ENCODE assay signal across 18 cellular contexts in genomic region chr6:38974389-38975133, GRCh38.
DNase-seq lines count a peak whose midpoint lies in the region; ATAC-seq, FAIRE-seq and TF ChIP-seq lines count a peak whose summit lies in the region.
"Had no signal": no experiment of that assay in that cellular context is flagged by ENCODE, and none has a peak within 500 bp of the region (broad histone marks: within the 10 kb centered on the region; RNA-seq: fewer than 3 reads in every experiment).

No MANE protein-coding gene starts in this region.

- DNase-seq in DMS153 (lab: John Stamatoyannopoulos, UW) (peak; percentile 10), DMS153 treated with DMSO at 0.1 percent for 48 hours (lab: John Stamatoyannopoulos, UW; ENCODE audit: unreplicated experiment) (no peak), IMR-90 (peak; percentile 4), nephron progenitor cell (no peak), ovary (no peak), NOMO-1 treated with DMSO at 0.1 percent for 48 hours (lab: John Stamatoyannopoulos, UW; ENCODE audit: unreplicated experiment) (no peak)
- DNase-seq: activated CD8-positive, alpha-beta T cell treated with anti-CD3 and anti-CD28 coated beads, Interleukin-2, amount 10 ng/mL, durations not matched to agents 7 days and 5 days; cerebellar nuclear complex; COR-L47; H7; islet precursor cell; KBM-7; NCI-H146; stimulated activated CD4-positive, alpha-beta T cell treated with anti-CD3 and anti-CD28 coated beads, Interleukin-15, amount 100 ng/mL, for 24 hours had no signal

- dilution Hi-C loops in IMR-90 (cut with HindIII; ENCODE audit: low sequenced_read_pairs, unreplicated experiment) = no loop called here

- H2AK5ac ChIP-seq in IMR-90 (ENCODE audit: low read depth, low read length) = no peak overlapping the region

- no peak overlapping the region for H4K91ac ChIP-seq in IMR-90 (ENCODE audit: insufficient read depth, low read depth, low read length)

- TF ChIP-seq POLR2A in IMR-90 (IDR thresholded peaks at IDR 0.05; ENCODE audit: low read depth, low read length) = no peak
- no peak for TF ChIP-seq POLR2A in ovary (IDR thresholded peaks at IDR 0.05)

- H4K20me1 ChIP-seq in IMR-90 (ENCODE audit: insufficient read depth, low read length) = no peaks in the 10 kb centered on the region

- H3K27me3 ChIP-seq in IMR-90 (ENCODE audit: control insufficient read depth, insufficient read depth, low read length) (no peaks in the 10 kb centered on the region), ovary (no peaks in the 10 kb centered on the region)

- TF ChIP-seq RAD21 in IMR-90 (IDR thresholded peaks at IDR 0.05; ENCODE audit: low read length) = no peak

- H3K18ac ChIP-seq in IMR-90 (ENCODE audit: low read depth, low read length) = no peak overlapping the region

- H3K14ac ChIP-seq in IMR-90 (replicated peaks; ENCODE audit: low read depth, low read length) = no peak overlapping the region

- H2BK15ac ChIP-seq in IMR-90 (ENCODE audit: low read depth, low read length) = no peak overlapping the region

- peak; percentile 73 for FAIRE-seq in endometrium (lab: Jason Lieb, UNC)

- H4K8ac ChIP-seq in IMR-90 (ENCODE audit: low read depth in 2 of 2, low read length in 2 of 2) = no peak overlapping the region

- peaks cover 18% of the 10 kb centered on the region for H3K4me1 Mint-ChIP-seq in nephron progenitor cell

- no peak overlapping the region for H2BK5ac ChIP-seq in IMR-90 (ENCODE audit: low read depth, low read length, poor library complexity, severe bottlenecking)

- H3K79me1 ChIP-seq in IMR-90 (ENCODE audit: low read depth in 1 of 2, low read length in 2 of 2) = no peaks in the 10 kb centered on the region

- no peaks in the 10 kb centered on the region for H3K9me1 ChIP-seq in IMR-90 (ENCODE audit: insufficient read depth, low read length)

- no peak overlapping the region for H2AK9ac ChIP-seq in IMR-90 (replicated peaks; ENCODE audit: low read depth, low read length, poor library complexity)

- H3K4me1 ChIP-seq in IMR-90 (ENCODE audit: control insufficient read depth, insufficient read depth, low read length) (no peaks in the 10 kb centered on the region), ovary (ENCODE audit: insufficient read depth) (no peaks in the 10 kb centered on the region)
- H3K4me1 ChIP-seq: parathyroid adenoma had no signal

- H3K27me3 Mint-ChIP-seq in nephron progenitor cell (ENCODE audit: low read depth, poor library complexity) = peaks cover 12% of the 10 kb centered on the region

- no peak overlapping the region for H3K56ac ChIP-seq in IMR-90 (ENCODE audit: extremely low read depth, insufficient read depth, low read length)

- H3K4me3 Mint-ChIP-seq in nephron progenitor cell = no peak overlapping the region
- H3K4me3 Mint-ChIP-seq: activated CD8-positive, alpha-beta T cell treated with anti-CD3 and anti-CD28 coated beads, Interleukin-2, amount 10 ng/mL, durations not matched to agents 7 days and 5 days had no signal

- no peak overlapping the region for H4K5ac ChIP-seq in IMR-90 (ENCODE audit: low read depth, low read length)

- TF ChIP-seq EP300 in ovary (IDR thresholded peaks at IDR 0.05) = no peak

- no peak overlapping the region for H2AFZ ChIP-seq in IMR-90 (replicated peaks; ENCODE audit: low read length, poor library complexity)
- H2AFZ ChIP-seq: parathyroid adenoma had no signal

- no peak overlapping the region for H3K4me2 ChIP-seq in IMR-90 (ENCODE audit: low read depth, low read length)

- H3K4ac ChIP-seq in IMR-90 (ENCODE audit: low read depth, low read length) = no peak overlapping the region

- H3K36me3 Mint-ChIP-seq in nephron progenitor cell (ENCODE audit: low read depth) = no peaks in the 10 kb centered on the region

- H3K27ac Mint-ChIP-seq in nephron progenitor cell = peak overlapping the region; percentile 47
- H3K27ac Mint-ChIP-seq: activated CD8-positive, alpha-beta T cell treated with anti-CD3 and anti-CD28 coated beads, Interleukin-2, amount 10 ng/mL, durations not matched to agents 7 days and 5 days had no signal

- H3K9ac ChIP-seq in IMR-90 (ENCODE audit: low read depth, low read length) = no peak overlapping the region
- H3K9ac ChIP-seq: parathyroid adenoma had no signal

- H3K9me3 ChIP-seq in IMR-90 (ENCODE audit: control insufficient read depth, insufficient read depth, low read length) (no peaks in the 10 kb centered on the region), ovary (no peaks in the 10 kb centered on the region)

- in situ Hi-C loops in IMR-90 (cut with MboI; ENCODE audit: low sequenced_read_pairs) = loop anchor here (10.0 kb wide), 1 partner anchor 330 kb away; no protein-coding TSS in a partner anchor

- no peak overlapping the region for H3K4me3 ChIP-seq in IMR-90 (ENCODE audit: insufficient read depth, low read depth, low read length)
- no peak overlapping the region for H3K4me3 ChIP-seq in ovary

- WGBS in IMR-90 (ENCODE audit: extremely low coverage in 2 of 2, insufficient read length in 1 of 2), 2 experiments = 100% methylated on average over 2 of the region's 7 CpGs; no CpG with 5 or more reads in 1 of the 2 experiments
- WGBS in ovary, 3 donors = 42 to 51% (median 49%) methylated on average over 7 of the region's 7 CpGs

- CTCF ChIA-PET in IMR-90 (lab: Yijun Ruan, JAX) = interaction anchor here (1.2 to 4.0 kb wide), 4 partner anchors 28 to 332 kb away, joined by 3 to 20 read pairs (median 6); no protein-coding TSS in a partner anchor

- H2BK120ac ChIP-seq in IMR-90 (ENCODE audit: low read depth, low read length) = no peak overlapping the region

- POLR2A ChIA-PET in IMR-90 (lab: Charles Lee; ENCODE audit: unreplicated experiment) = no interaction called here

- H3K36me3 ChIP-seq in IMR-90 (ENCODE audit: control insufficient read depth, insufficient read depth, low read length) (no peaks in the 10 kb centered on the region), ovary (no peaks in the 10 kb centered on the region)

- TF ChIP-seq CTCF in IMR-90 (conservative IDR thresholded peaks at IDR 0.05; ENCODE audit: low read depth, low read length) = no peak
- TF ChIP-seq CTCF in nephron progenitor cell (IDR thresholded peaks at IDR 0.05) = no peak
- no peak for TF ChIP-seq CTCF in ovary (IDR thresholded peaks at IDR 0.05)

- H3K27ac ChIP-seq in IMR-90 (ENCODE audit: insufficient read depth, low read length) = no peak overlapping the region
- no peak overlapping the region for H3K27ac ChIP-seq in ovary
- H3K27ac ChIP-seq: parathyroid adenoma had no signal

- intact Hi-C loops in IMR-90 (cut with micrococcal nuclease) = no loop called here
- intact Hi-C loops in ovary (cut with DNase I) = no loop called here

- no TSS peak for BruUV-seq in IMR-90 (replicated peaks; lab: Mats Ljungman, UMichigan)

- ATAC-seq in IMR-90 (ENCODE audit: low read depth) (no peak; the same call in 1 of the 2 replicates), GM18868 (IDR thresholded peaks at IDR 0.05; ENCODE audit: unreplicated experiment) (no peak)
- ATAC-seq: activated CD8-positive, alpha-beta T cell treated with anti-CD3 and anti-CD28 coated beads, Interleukin-2, amount 10 ng/mL, durations not matched to agents 7 days and 5 days; Panc1 had no signal

- no peak overlapping the region for H2BK20ac ChIP-seq in IMR-90 (ENCODE audit: low read depth, low read length)

- no peak overlapping the region for H3K23ac ChIP-seq in IMR-90 (ENCODE audit: low read depth, low read length)

- H3K9me3 Mint-ChIP-seq in nephron progenitor cell = no peaks in the 10 kb centered on the region

TF ChIP-seq in IMR-90, 13 proteins besides CTCF, POLR2A, EP300 and RAD21:
- TF ChIP-seq RFX5 (IDR thresholded peaks at IDR 0.05; ENCODE audit: low read depth, low read length) (no peak), MAFK (IDR thresholded peaks at IDR 0.05; ENCODE audit: low read depth, low read length) (no peak), MXI1 (IDR thresholded peaks at IDR 0.05; ENCODE audit: borderline replicate concordance, low read depth, low read length) (no peak), RCOR1 (IDR thresholded peaks at IDR 0.05; ENCODE audit: insufficient replicate concordance, low read length) (no peak), CHD1 (IDR thresholded peaks at IDR 0.05; ENCODE audit: low read depth, low read length) (no peak), BHLHE40 (IDR thresholded peaks at IDR 0.05; ENCODE audit: low read depth, low read length) (no peak)
TF ChIP-seq in IMR-90: peak in this region for 0.

Comparison
In these comparisons a context has a peak if more than half of its experiments do, and no peak if none do; other contexts are left out.
1. DNase-seq: peak in DMS153 (single experiment) and IMR-90 (single experiment); none in DMS153 treated with DMSO at 0.1 percent for 48 hours (single experiment), nephron progenitor cell (single experiment), ovary (0 of 5) and NOMO-1 treated with DMSO at 0.1 percent for 48 hours (single experiment).